In genomic region chr4:3672465-3672831, GRCh38 we compare ENCODE assay signal across 26 cellular contexts.
DNase-seq lines count a peak whose midpoint lies in the region; ATAC-seq, FAIRE-seq and TF ChIP-seq lines count a peak whose summit lies in the region.
"Had no signal": no experiment of that assay in that cellular context is flagged by ENCODE, and none has a peak within 500 bp of the region (broad histone marks: within the 10 kb centered on the region; RNA-seq: fewer than 3 reads in every experiment).

No MANE protein-coding gene starts in this region.

- 80% methylated on average over 2 of the region's 3 CpGs for WGBS in HepG2 (ENCODE audit: low lambda C conversion rate)
- WGBS in right lobe of liver (ENCODE audit: insufficient coverage, low coverage, low lambda C conversion rate, missing lambda C conversion rate) = no CpG with 5 or more reads among the region's 3 CpGs

- DNase-seq in HepG2 (ENCODE audit: low spot score) (no peak), right lobe of liver (no peak), PC-9 (no peak), kidney (peak; percentile 12), urothelium cell line (ENCODE audit: low spot score) (no peak)
- no peak for DNase-seq in activated CD4-positive, alpha-beta T cell treated with anti-CD3 and anti-CD28 coated beads, Interleukin-2, amount 50 U/mL, for 4 hours
- DNase-seq: C1 segment of cervical spinal cord; Calu3; CD8-positive, alpha-beta T cell; DMS79 treated with DMSO at 0.1 percent for 48 hours; GF-D8; Karpas-422; NCI-H1092; NCI-H1417 treated with DMSO at 0.1 percent for 48 hours; NCI-H187; NCI-H2081 treated with DMSO at 0.1 percent for 48 hours; NCI-H2171; NCI-H226; NCI-H510A; SJCRH30 had no signal

- CTCF ChIA-PET in HepG2 (lab: Yijun Ruan, JAX; ENCODE audit: low intra/inter-chr PET ratio, low total read pairs) = no interaction called here
- CTCF ChIA-PET in PC-9 (lab: Charles Lee) = no interaction called here

- peaks cover 18% of the 10 kb centered on the region for H3K4me1 ChIP-seq in HepG2 (ENCODE audit: insufficient read depth, low read length)
- no peaks in the 10 kb centered on the region for H3K4me1 ChIP-seq in right lobe of liver
- no peaks in the 10 kb centered on the region for H3K4me1 ChIP-seq in PC-9 (replicated peaks; ENCODE audit: insufficient read depth)
- H3K4me1 ChIP-seq in kidney (ENCODE audit: control insufficient read depth in 1 of 2, insufficient read depth in 1 of 2, low read depth in 1 of 2, low read length in 2 of 2) = peaks cover 0 to 5% of the 10 kb centered on the region in 2 donors
- H3K4me1 ChIP-seq: Peyer's patch, SJCRH30 had no signal

- H3K9me3 ChIP-seq in HepG2 (ENCODE audit: low read length) = peaks cover 14% of the 10 kb centered on the region
- H3K9me3 ChIP-seq in right lobe of liver = no peaks in the 10 kb centered on the region
- no peaks in the 10 kb centered on the region for H3K9me3 ChIP-seq in PC-9 (ENCODE audit: insufficient read depth, low read depth)
- H3K9me3 ChIP-seq in kidney (ENCODE audit: control insufficient read depth in 1 of 2, low read length in 2 of 2) = peaks cover 0 to 4% of the 10 kb centered on the region in 2 donors
- H3K9me3 ChIP-seq: Peyer's patch, SJCRH30 had no signal

- TF ChIP-seq CTCF in HepG2 (CRISPR knock-in tag; IDR thresholded peaks at IDR 0.05) = no peak
- TF ChIP-seq CTCF in right lobe of liver (IDR thresholded peaks at IDR 0.05) = no peak
- no peak for TF ChIP-seq CTCF in PC-9 (conservative IDR thresholded peaks at IDR 0.05)
- no peak for TF ChIP-seq CTCF in kidney (IDR thresholded peaks at IDR 0.05; ENCODE audit: borderline replicate concordance, extremely low read depth, insufficient read depth)

- no peak for TF ChIP-seq EP300 in HepG2 (IDR thresholded peaks at IDR 0.05; ENCODE audit: low read depth in 2 of 2, low read length in 2 of 2)
- TF ChIP-seq EP300 in HepG2 (CRISPR knock-in tag; IDR thresholded peaks at IDR 0.05; ENCODE audit: borderline replicate concordance) = no peak

- H3K4me2 ChIP-seq in HepG2 (ENCODE audit: low read depth, low read length) (no peak overlapping the region), PC-9 (0 out of 2 replicates have a peak overlapping the region, but pooled peaks have one; percentile 16)

- H3F3A ChIP-seq in PC-9 (ENCODE audit: insufficient read depth, low read depth) = no peaks in the 10 kb centered on the region

- intact Hi-C loops in HepG2 (cut with micrococcal nuclease; ENCODE audit: unreplicated experiment) (no loop called here), right lobe of liver (cut with DNase I) (no loop called here), PC-9 (cut with micrococcal nuclease; ENCODE audit: unreplicated experiment) (no loop called here), kidney (cut with DNase I) (no loop called here)

- no peaks in the 10 kb centered on the region for H3K9me2 ChIP-seq in PC-9 (ENCODE audit: insufficient read depth)

- FAIRE-seq in HepG2 (lab: Jason Lieb, UNC) (no peak), kidney (lab: Jason Lieb, UNC) (no peak), urothelium cell line (lab: Jason Lieb, UNC) (no peak)
- FAIRE-seq: A204.1, GM12891, GM19239 had no signal

- H4K20me1 ChIP-seq in HepG2 (ENCODE audit: insufficient read depth, low read length) (no peaks in the 10 kb centered on the region), PC-9 (ENCODE audit: insufficient read depth) (no peaks in the 10 kb centered on the region)

- peaks cover 6 to 38% of the 10 kb centered on the region in 2 experiments; a peak in 4 of 5 replicates for H3K27me3 ChIP-seq in HepG2 (ENCODE audit: control insufficient read depth in 1 of 2, insufficient read depth in 2 of 2, low read length in 2 of 2)
- no peaks in the 10 kb centered on the region for H3K27me3 ChIP-seq in right lobe of liver
- H3K27me3 ChIP-seq in PC-9 (ENCODE audit: insufficient read depth, low read depth) = peaks cover 88% of the 10 kb centered on the region
- H3K27me3 ChIP-seq: Peyer's patch had no signal

- no peak for TF ChIP-seq RAD21 in HepG2 (CRISPR knock-in tag; IDR thresholded peaks at IDR 0.05)

- H3K27ac ChIP-seq in HepG2 (ENCODE audit: extremely low read length, insufficient read depth, low read length) (no peak overlapping the region), right lobe of liver (no peak overlapping the region), PC-9 (no peak overlapping the region), kidney (ENCODE audit: low read depth in 2 of 2, low read length in 2 of 2) (no peak overlapping the region)
- H3K27ac ChIP-seq: HL-60, Peyer's patch, SJCRH30 had no signal

- TF ChIP-seq POLR2A in HepG2 (IDR thresholded peaks at IDR 0.05; ENCODE audit: insufficient read depth in 1 of 2, low read depth in 2 of 2, low read length in 2 of 2) (no peak), right lobe of liver (IDR thresholded peaks at IDR 0.05) (no peak)

- ATAC-seq in HepG2 (no peak), right lobe of liver (no peak), GM19324 (IDR thresholded peaks at IDR 0.05; ENCODE audit: low FRiP score, unreplicated experiment) (no peak)
- ATAC-seq: CD8-positive, alpha-beta T cell had no signal

- POLR2A ChIA-PET in HepG2 (lab: Yijun Ruan, JAX) (no interaction called here), PC-9 (lab: Charles Lee; ENCODE audit: unreplicated experiment) (no interaction called here)

- BruUV-seq in HepG2 (replicated peaks; lab: Mats Ljungman, UMichigan) (no TSS peak), PC-9 (replicated peaks; lab: Mats Ljungman, UMichigan) (no TSS peak)

- H3K9ac ChIP-seq in HepG2 (ENCODE audit: insufficient read depth, low read depth, low read length) (no peak overlapping the region), kidney (ENCODE audit: low read length in 2 of 2) (no peak overlapping the region)

- H3K4me3 ChIP-seq in HepG2 (replicated peaks in 1 of 3; ENCODE audit: insufficient read depth in 1 of 3, low read depth in 2 of 3, low read length in 3 of 3) (no peak overlapping the region), right lobe of liver (no peak overlapping the region), PC-9 (no peak overlapping the region), kidney (ENCODE audit: low read length in 2 of 2) (no peak overlapping the region)
- H3K4me3 ChIP-seq: Peyer's patch, SJCRH30 had no signal

- in situ Hi-C loops in HepG2 (cut with HindIII; ENCODE audit: extremely low pct_ligation_motif_present, low pct_unique_long_range_greater_than_20kb) = no loop called here

- H3K36me3 ChIP-seq in HepG2 (replicated peaks in 1 of 2; ENCODE audit: control insufficient read depth in 1 of 2, insufficient read depth in 2 of 2, low read length in 2 of 2) (no peaks in the 10 kb centered on the region), right lobe of liver (no peaks in the 10 kb centered on the region), PC-9 (ENCODE audit: low read depth) (no peaks in the 10 kb centered on the region), kidney (ENCODE audit: control insufficient read depth in 1 of 2, insufficient read depth in 2 of 2, low read length in 2 of 2) (no peaks in the 10 kb centered on the region)
- H3K36me3 ChIP-seq: Peyer's patch, SJCRH30 had no signal

- H3K79me2 ChIP-seq in HepG2 (ENCODE audit: insufficient read depth, low read length) (no peaks in the 10 kb centered on the region), PC-9 (ENCODE audit: low read depth) (no peaks in the 10 kb centered on the region)

- H2AFZ ChIP-seq in HepG2 (ENCODE audit: low read length) (no peak overlapping the region), PC-9 (no peak overlapping the region)

TF ChIP-seq in HepG2, 621 proteins besides CTCF, POLR2A, EP300 and RAD21:
- TF ChIP-seq ZBTB3 (CRISPR knock-in tag; IDR thresholded peaks at IDR 0.05; ENCODE audit: borderline replicate concordance, low read depth) = no peak
- peak; percentile 98 for TF ChIP-seq ZNF564 (CRISPR knock-in tag; IDR thresholded peaks at IDR 0.05)
- no peak for TF ChIP-seq TBX3 (IDR thresholded peaks at IDR 0.05; ENCODE audit: borderline replicate concordance)
- TF ChIP-seq TBX2 (CRISPR knock-in tag; IDR thresholded peaks at IDR 0.05; ENCODE audit: borderline replicate concordance) = 0 out of 2 replicates have a peak, but pooled peaks have one; percentile 2
